In the genomic region with DNA sequence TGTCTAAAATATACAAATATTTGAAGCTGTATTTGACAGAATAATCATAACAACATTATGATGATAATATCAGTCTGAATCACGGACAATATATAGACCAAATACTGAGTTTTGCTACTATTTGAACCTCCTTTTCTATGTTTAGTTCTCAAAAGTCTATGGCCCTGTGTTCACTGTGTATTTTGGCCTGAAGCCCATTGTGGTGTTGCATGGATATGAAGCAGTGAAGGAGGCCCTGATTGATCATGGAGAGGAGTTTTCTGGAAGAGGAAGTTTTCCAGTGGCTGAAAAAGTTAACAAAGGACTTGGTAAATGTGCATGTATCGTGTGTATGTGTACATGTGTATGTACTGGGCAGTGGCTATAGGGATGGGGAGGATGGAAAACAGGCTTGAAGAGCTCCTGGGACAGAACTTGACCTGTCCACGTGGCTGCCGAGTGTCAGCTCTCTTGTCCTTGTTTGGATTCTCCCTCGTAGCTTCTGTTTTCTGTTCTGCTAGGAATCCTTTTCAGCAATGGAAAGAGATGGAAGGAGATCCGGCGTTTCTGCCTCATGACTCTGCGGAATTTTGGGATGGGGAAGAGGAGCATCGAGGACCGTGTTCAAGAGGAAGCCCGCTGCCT, we compare ENCODE assay signal across 30 cellular contexts. TPM values are rescaled to one million over a fixed set of nuclear protein-coding genes. Genes with fewer than 3 reads are reported as not detected.
"Had no signal": no experiment of that assay in that cellular context is flagged by ENCODE, and none has a peak within 500 bp of the region (broad histone marks: within the 10 kb centered on the region; RNA-seq: fewer than 3 reads in every experiment).

No MANE protein-coding gene starts in this region.

- DNase-seq: activated B cell treated with CpG ODN at 0.5 μM for 24 hours; activated CD4-positive, alpha-beta memory T cell treated with anti-CD3 and anti-CD28 coated beads for 36 hours; activated CD4-positive, alpha-beta T cell treated with anti-CD3 and anti-CD28 coated beads for 1 hour; activated CD4-positive, alpha-beta T cell treated with anti-CD3 and anti-CD28 coated beads, Interleukin-2, amount 10 ng/mL, durations not matched to agents 24 days and 14 days; activated CD8-positive, alpha-beta memory T cell treated with anti-CD3 and anti-CD28 coated beads for 24 hours; activated effector memory CD4-positive, alpha-beta T cell treated with anti-CD3 and anti-CD28 coated beads, Interleukin-2, amount 50 U/mL, for 16 hours; activated naive CD4-positive, alpha-beta T cell treated with anti-CD3 and anti-CD28 coated beads for 36 hours; activated T-cell treated with anti-CD3 and anti-CD28 coated beads, Interleukin-2, amount 50 U/mL, for 4 hours; amygdala; cerebellar nuclear complex; NCI-H1092; NCI-H1417; NCI-H1930; NCI-H2171; NCI-H2227 treated with DMSO at 0.1 percent for 48 hours; NCI-H446 treated with DMSO at 0.1 percent for 48 hours; NCI-H524 treated with DMSO at 0.1 percent for 48 hours; NCI-H774; NK-92 treated with Interleukin-12 subunit alpha and Interleukin-12 subunit beta, amount 100 ng/mL, for 24 hours; OCI-M1; RPMI8226; T-helper 17 cell; T-helper 9 cell had no signal

- H3K4me3 ChIP-seq: cardiac muscle cell had no signal

- H3K36me3 ChIP-seq: cardiac muscle cell had no signal

- H3K9ac ChIP-seq: KMS-11 had no signal

- H3K27me3 ChIP-seq: cardiac muscle cell had no signal

- ATAC-seq: activated T-cell treated with anti-CD3 and anti-CD28 coated beads, Interleukin-2, amount 50 U/mL, for 4 hours; Panc1; Right ventricle myocardium inferior; T-helper 17 cell had no signal

RNA-seq across cellular contexts. Expression of a gene that starts 4.2 kb away (rescaled TPM):
- total RNA-seq: activated B cell treated with CpG ODN at 0.5 μM for 24 hours; activated T-cell treated with anti-CD3 and anti-CD28 coated beads, Interleukin-2, amount 50 U/mL, for 4 hours; astrocyte; cardiac muscle cell; MCF 10A; Right ventricle myocardium inferior; SK-MEL-5; T-helper 17 cell had no signal
